In genomic region chr20:32052090-32052791, GRCh38 we compare ENCODE assay signal across 9 cellular contexts. TPM values are rescaled to one million over a fixed set of nuclear protein-coding genes. Genes with fewer than 3 reads are reported as not detected.
A peak's percentile ranks its signal among the peaks of the same experiment; 100 is the strongest.
DNase-seq lines count a peak whose midpoint lies in the region; ATAC-seq and TF ChIP-seq lines count a peak whose summit lies in the region.
"Had no signal": no experiment of that assay in that cellular context is flagged by ENCODE, and none has a peak within 500 bp of the region (broad histone marks: within the 10 kb centered on the region; RNA-seq: fewer than 3 reads in every experiment).

HCK (plus strand) TSS chr20:32052242.

- TF ChIP-seq CTCF in lower leg skin (IDR thresholded peaks at IDR 0.05) (no peak), transverse colon (IDR thresholded peaks at IDR 0.05) (no peak)

- H3K9me3 Mint-ChIP-seq in activated CD8-positive, alpha-beta memory T cell treated with anti-CD3 and anti-CD28 coated beads, Interleukin-2, amount 10 ng/mL, durations not matched to agents 7 days and 5 days (ENCODE audit: low read depth): no peaks in the 10 kb centered on the region
- no peaks in the 10 kb centered on the region for H3K9me3 Mint-ChIP-seq in activated T-cell treated with anti-CD3 and anti-CD28 coated beads, Interleukin-2, amount 50 U/mL, for 72 hours

- in situ Hi-C loops in transverse colon (cut with MboI; ENCODE audit: low pct_ligation_motif_present in 1 of 4, low pct_unique_long_range_greater_than_20kb in 1 of 4, low sequenced_read_pairs in 3 of 4): no loop called here

- TF ChIP-seq POLR2A in lower leg skin (IDR thresholded peaks at IDR 0.05): no peak
- peak; percentile 33 for TF ChIP-seq POLR2A in transverse colon (IDR thresholded peaks at IDR 0.05)

- H3K36me3 ChIP-seq in transverse colon: no peaks in the 10 kb centered on the region

- intact Hi-C loops in lower leg skin (cut with DNase I; ENCODE audit: low total_unique reads): no loop called here
- intact Hi-C loops in transverse colon (cut with DNase I; ENCODE audit: low total_unique reads): no loop called here

- H3K27me3 ChIP-seq in transverse colon: peaks cover 79% of the 10 kb centered on the region

- peak within 1 kb of the TSS; percentile 21 for H3K4me3 ChIP-seq in lower leg skin (ENCODE audit: low read depth, poor library complexity, severe bottlenecking)
- peak within 1 kb of the TSS in 3 of 4 donors; percentile 16 to 52 (median 37) for H3K4me3 ChIP-seq in transverse colon

- DNase-seq in activated CD8-positive, alpha-beta memory T cell treated with anti-CD3 and anti-CD28 coated beads, Interleukin-2, amount 10 ng/mL, durations not matched to agents 7 days and 5 days: no peak
- no peak for DNase-seq in activated CD8-positive, alpha-beta memory T cell treated with anti-CD3 and anti-CD28 coated beads, Interleukin-2, amount 50 U/mL, for 4 hours
- peak in 1 of 2 donors; percentile 15 for DNase-seq in activated T-cell treated with anti-CD3 and anti-CD28 coated beads, Interleukin-2, amount 50 U/mL, for 72 hours
- DNase-seq in lower leg skin (ENCODE audit: low spot score in 2 of 2) (peak in 1 of 2 donors; percentile 83), transverse colon (peak; percentile 30)
- DNase-seq: DND-41 had no signal

- H3K9me3 ChIP-seq in transverse colon: no peaks in the 10 kb centered on the region

- 1 to 2% methylated on average over 49 to 58 of the region's 58 CpGs for WGBS in lower leg skin, 2 donors
- WGBS in transverse colon (ENCODE audit: low coverage in 1 of 2), 2 donors: 1% methylated on average over 56 of the region's 58 CpGs; no CpG with 5 or more reads in 1 of the 2 donors

- peaks cover 0 to 17% (median 9%) of the 10 kb centered on the region in 4 donors for H3K4me1 ChIP-seq in transverse colon

- H3K27ac ChIP-seq in transverse colon: peak within 1 kb of the TSS; percentile 56 to 77 (median 69)

- ATAC-seq in activated CD8-positive, alpha-beta memory T cell treated with anti-CD3 and anti-CD28 coated beads, Interleukin-2, amount 10 ng/mL, durations not matched to agents 7 days and 5 days: peak; percentile 60
- ATAC-seq in activated T-cell treated with anti-CD3 and anti-CD28 coated beads, Interleukin-2, amount 50 U/mL, for 72 hours (replicated peaks in 1 of 2): peak; percentile 36 to 65
- ATAC-seq in HG02840 (IDR thresholded peaks at IDR 0.05; ENCODE audit: low FRiP score, unreplicated experiment) (no peak), HG02642 (IDR thresholded peaks at IDR 0.05; ENCODE audit: poor library complexity, unreplicated experiment) (no peak), HG03045 (IDR thresholded peaks at IDR 0.05; ENCODE audit: unreplicated experiment) (no peak)

- peaks cover 71% of the 10 kb centered on the region for H3K27me3 Mint-ChIP-seq in activated CD8-positive, alpha-beta memory T cell treated with anti-CD3 and anti-CD28 coated beads, Interleukin-2, amount 10 ng/mL, durations not matched to agents 7 days and 5 days
- H3K27me3 Mint-ChIP-seq in activated T-cell treated with anti-CD3 and anti-CD28 coated beads, Interleukin-2, amount 50 U/mL, for 72 hours (ENCODE audit: low read depth): peaks cover 57% of the 10 kb centered on the region

- CTCF ChIA-PET in activated CD8-positive, alpha-beta memory T cell treated with anti-CD3 and anti-CD28 coated beads, Interleukin-2, amount 10 ng/mL, durations not matched to agents 7 days and 5 days (lab: Charles Lee): interaction anchor here (2.3 to 2.6 kb wide), 2 partner anchors 21 to 199 kb away, joined by 7 to 12 read pairs; no protein-coding TSS in a partner anchor

- TF ChIP-seq EP300 in transverse colon (IDR thresholded peaks at IDR 0.05; ENCODE audit: low read depth): no peak

- H3K36me3 Mint-ChIP-seq in activated CD8-positive, alpha-beta memory T cell treated with anti-CD3 and anti-CD28 coated beads, Interleukin-2, amount 10 ng/mL, durations not matched to agents 7 days and 5 days: no peaks in the 10 kb centered on the region
- H3K36me3 Mint-ChIP-seq in activated T-cell treated with anti-CD3 and anti-CD28 coated beads, Interleukin-2, amount 50 U/mL, for 72 hours (ENCODE audit: insufficient read depth in 2 of 2): no peaks in the 10 kb centered on the region

- no peak within 1 kb of the TSS for H3K4me3 Mint-ChIP-seq in activated CD8-positive, alpha-beta memory T cell treated with anti-CD3 and anti-CD28 coated beads, Interleukin-2, amount 10 ng/mL, durations not matched to agents 7 days and 5 days
- peak within 1 kb of the TSS; percentile 84 for H3K4me3 Mint-ChIP-seq in activated T-cell treated with anti-CD3 and anti-CD28 coated beads, Interleukin-2, amount 50 U/mL, for 72 hours

- no peak within 1 kb of the TSS for H3K27ac Mint-ChIP-seq in activated CD8-positive, alpha-beta memory T cell treated with anti-CD3 and anti-CD28 coated beads, Interleukin-2, amount 10 ng/mL, durations not matched to agents 7 days and 5 days
- no peak within 1 kb of the TSS for H3K27ac Mint-ChIP-seq in activated T-cell treated with anti-CD3 and anti-CD28 coated beads, Interleukin-2, amount 50 U/mL, for 72 hours

- H3K4me1 Mint-ChIP-seq in activated CD8-positive, alpha-beta memory T cell treated with anti-CD3 and anti-CD28 coated beads, Interleukin-2, amount 10 ng/mL, durations not matched to agents 7 days and 5 days: peaks cover 17% of the 10 kb centered on the region
- H3K4me1 Mint-ChIP-seq in activated T-cell treated with anti-CD3 and anti-CD28 coated beads, Interleukin-2, amount 50 U/mL, for 72 hours (ENCODE audit: low read depth): peaks cover 13% of the 10 kb centered on the region

RNA-seq across cellular contexts. Expression of gene HCK, which starts in this region (rescaled TPM):
- not detected for total RNA-seq in activated CD8-positive, alpha-beta memory T cell treated with anti-CD3 and anti-CD28 coated beads, Interleukin-2, amount 10 ng/mL, durations not matched to agents 7 days and 5 days
- 1 to 10 TPM in 1 of 2 donors, under 1 TPM in 1; 0.50 to 1.1 TPM for total RNA-seq in activated T-cell treated with anti-CD3 and anti-CD28 coated beads, Interleukin-2, amount 50 U/mL, for 72 hours
- total RNA-seq in lower leg skin (10 to 100 TPM in 1 of 4 donors, 1 to 10 TPM in 3; 7.0 to 10.2 (median 8.7) TPM), transverse colon (10 to 100 TPM in 3 of 4 donors, 1 to 10 TPM in 1; 9.7 to 22.7 (median 11.7) TPM)

Comparison
In these comparisons a context has a peak if more than half of its experiments do, and no peak if none do; other contexts are left out.
1. Peak in ATAC-seq in activated CD8-positive, alpha-beta memory T cell treated with anti-CD3 and anti-CD28 coated beads, Interleukin-2, amount 10 ng/mL, durations not matched to agents 7 days and 5 days; RNA of the gene not detected or under 1 TPM.
2. ATAC-seq: peak in activated T-cell treated with anti-CD3 and anti-CD28 coated beads, Interleukin-2, amount 50 U/mL, for 72 hours (2 of 2); none in HG02840 (single experiment), HG02642 (single experiment) and HG03045 (single experiment).